In genomic region chr7:118836933-118837332, GRCh38 we compare ENCODE assay signal across 13 cellular contexts.
A peak's percentile ranks its signal among the peaks of the same experiment; 100 is the strongest.
DNase-seq lines count a peak whose midpoint lies in the region; ATAC-seq, FAIRE-seq and TF ChIP-seq lines count a peak whose summit lies in the region.
"Had no signal": no experiment of that assay in that cellular context is flagged by ENCODE, and none has a peak within 500 bp of the region (broad histone marks: within the 10 kb centered on the region; RNA-seq: fewer than 3 reads in every experiment).

No MANE protein-coding gene starts in this region.

- DNase-seq in HTR-8/SVneo (ENCODE audit: insufficient read length, low spot score) (no peak), HEK293T (ENCODE audit: extremely low spot score) (no peak)
- DNase-seq in CD4-positive, alpha-beta T cell: no peak
- DNase-seq: activated CD4-positive, CD25-positive, alpha-beta regulatory T cell; activated naive CD4-positive, alpha-beta T cell treated with anti-CD3 and anti-CD28 coated beads for 36 hours; COR-L47; NCI-H2081 treated with DMSO at 0.1 percent for 48 hours had no signal

- H3K27me3 Mint-ChIP-seq in activated T-helper 17 cell treated with anti-CD3 and anti-CD28 coated beads, Interleukin-2, amount 50 U/mL, for 72 hours: no peaks in the 10 kb centered on the region
- H3K27me3 Mint-ChIP-seq in CD4-positive, alpha-beta T cell: no peaks in the 10 kb centered on the region

- no peak for TF ChIP-seq CTCF in CD4-positive, alpha-beta T cell (IDR thresholded peaks at IDR 0.05)

- H3K4me1 Mint-ChIP-seq in activated T-helper 17 cell treated with anti-CD3 and anti-CD28 coated beads, Interleukin-2, amount 50 U/mL, for 72 hours: no peaks in the 10 kb centered on the region
- H3K4me1 Mint-ChIP-seq in CD4-positive, alpha-beta T cell (ENCODE audit: low read depth): no peaks in the 10 kb centered on the region

- no peaks in the 10 kb centered on the region for H3K27me3 ChIP-seq in CD4-positive, alpha-beta T cell (ENCODE audit: control insufficient read depth, insufficient read depth, low read length)

- no peak overlapping the region for H3K27ac ChIP-seq in CD4-positive, alpha-beta T cell (ENCODE audit: low read depth, low read length)
- H3K27ac ChIP-seq: coronary artery had no signal

- peak; percentile 95 for ATAC-seq in GM18909 (IDR thresholded peaks at IDR 0.05; ENCODE audit: poor library complexity, unreplicated experiment)
- peak; percentile 96 for ATAC-seq in GM21529 (IDR thresholded peaks at IDR 0.05; ENCODE audit: unreplicated experiment)
- peak; percentile 99 for ATAC-seq in HG03095 (IDR thresholded peaks at IDR 0.05; ENCODE audit: unreplicated experiment)
- ATAC-seq in activated T-helper 17 cell treated with anti-CD3 and anti-CD28 coated beads, Interleukin-2, amount 50 U/mL, for 72 hours (replicated peaks): peak; percentile 45
- ATAC-seq in CD4-positive, alpha-beta T cell (ENCODE audit: poor library complexity): no peak
- ATAC-seq: left lobe of liver had no signal

- H3K27ac Mint-ChIP-seq in activated T-helper 17 cell treated with anti-CD3 and anti-CD28 coated beads, Interleukin-2, amount 50 U/mL, for 72 hours: no peak overlapping the region
- H3K27ac Mint-ChIP-seq in CD4-positive, alpha-beta T cell: no peak overlapping the region
- H3K27ac Mint-ChIP-seq: activated naive CD4-positive, alpha-beta T cell treated with anti-CD3 and anti-CD28 coated beads for 36 hours had no signal

- H3K4me3 Mint-ChIP-seq in activated T-helper 17 cell treated with anti-CD3 and anti-CD28 coated beads, Interleukin-2, amount 50 U/mL, for 72 hours: no peak overlapping the region
- no peak overlapping the region for H3K4me3 Mint-ChIP-seq in CD4-positive, alpha-beta T cell
- H3K4me3 Mint-ChIP-seq: activated naive CD4-positive, alpha-beta T cell treated with anti-CD3 and anti-CD28 coated beads for 36 hours had no signal

- intact Hi-C loops in CD4-positive, alpha-beta T cell (cut with DNase I, micrococcal nuclease): no loop called here

- CTCF ChIA-PET in HEK293T (lab: Yijun Ruan, JAX): no interaction called here
- CTCF ChIA-PET in CD4-positive, alpha-beta T cell (lab: Charles Lee): no interaction called here

- H3K9me3 Mint-ChIP-seq in activated T-helper 17 cell treated with anti-CD3 and anti-CD28 coated beads, Interleukin-2, amount 50 U/mL, for 72 hours: peaks cover 15% of the 10 kb centered on the region
- peaks cover 10% of the 10 kb centered on the region for H3K9me3 Mint-ChIP-seq in CD4-positive, alpha-beta T cell

- H3K9me3 ChIP-seq in CD4-positive, alpha-beta T cell (ENCODE audit: control insufficient read depth, low read length): no peaks in the 10 kb centered on the region

- POLR2A ChIA-PET in HEK293T (lab: Yijun Ruan, JAX): no interaction called here
- POLR2A ChIA-PET in CD4-positive, alpha-beta T cell (lab: Charles Lee): no interaction called here

- H3K36me3 Mint-ChIP-seq in activated T-helper 17 cell treated with anti-CD3 and anti-CD28 coated beads, Interleukin-2, amount 50 U/mL, for 72 hours (ENCODE audit: low read depth): no peaks in the 10 kb centered on the region
- no peaks in the 10 kb centered on the region for H3K36me3 Mint-ChIP-seq in CD4-positive, alpha-beta T cell (ENCODE audit: low read depth)

- no peak for FAIRE-seq in HTR-8/SVneo (lab: Jason Lieb, UNC)

TF ChIP-seq in HEK293T, 16 proteins besides CTCF, POLR2A, EP300 and RAD21:
- TF ChIP-seq SUZ12 (IDR thresholded peaks at IDR 0.05): no peak
- no peak for TF ChIP-seq PKNOX1 (IDR thresholded peaks at IDR 0.05)
- TF ChIP-seq FOXM1 (IDR thresholded peaks at IDR 0.05; ENCODE audit: borderline replicate concordance): no peak
- no peak for TF ChIP-seq ARNT (IDR thresholded peaks at IDR 0.05)
- TF ChIP-seq HDGF (IDR thresholded peaks at IDR 0.05; ENCODE audit: borderline replicate concordance): no peak
- TF ChIP-seq TARDBP (IDR thresholded peaks at IDR 0.05): no peak
- TF ChIP-seq BHLHE40 (IDR thresholded peaks at IDR 0.05; ENCODE audit: borderline replicate concordance): no peak
- TF ChIP-seq LEF1 (IDR thresholded peaks at IDR 0.05; ENCODE audit: borderline replicate concordance): no peak
TF ChIP-seq in HEK293T: peak in this region for 0.
